In the genomic region with DNA sequence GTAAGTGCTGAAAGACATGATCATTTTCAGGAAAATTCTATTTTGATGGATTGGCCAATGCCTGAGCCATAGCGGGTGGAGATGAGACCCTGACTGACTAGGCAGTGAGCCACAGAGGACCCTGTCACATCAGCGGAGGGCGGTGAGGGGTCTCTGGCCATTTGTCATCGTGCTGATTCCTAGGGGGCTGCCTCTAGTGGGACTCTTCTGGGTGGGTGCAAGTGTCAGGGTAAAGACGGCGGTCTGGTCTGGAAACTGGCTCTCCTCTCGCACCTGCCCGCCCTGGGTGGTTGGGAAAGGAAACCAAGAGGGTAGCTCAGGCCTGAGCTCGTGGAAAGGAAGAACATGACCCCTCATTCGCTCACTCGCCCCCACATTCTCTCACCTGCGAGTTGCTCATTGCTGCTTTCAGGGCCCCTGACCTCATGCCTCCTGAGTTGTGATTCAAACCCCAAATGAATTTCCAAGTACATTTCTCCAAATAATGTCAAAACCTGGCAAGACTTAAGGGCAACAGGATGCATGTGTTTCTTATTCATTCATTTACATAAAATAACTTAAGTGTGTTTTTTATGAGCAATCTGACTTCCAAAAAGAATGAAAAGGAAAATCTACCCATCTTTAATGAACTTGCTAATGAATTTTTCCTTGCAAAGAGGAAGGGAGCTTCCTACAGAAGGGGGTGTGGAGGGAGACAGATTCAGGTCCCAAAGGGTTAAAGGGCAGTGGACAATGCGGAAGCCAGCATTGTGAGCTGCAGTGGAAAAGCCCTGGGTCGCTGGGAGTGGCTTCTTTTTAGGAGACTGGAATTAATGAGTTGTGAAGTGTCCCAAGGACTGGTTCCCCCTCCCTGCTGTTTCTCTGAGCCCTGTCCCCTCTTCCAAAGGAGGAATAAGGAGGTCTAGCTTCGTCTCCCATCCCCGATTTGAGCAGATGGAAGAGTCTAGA, we compare ENCODE assay signal across 1 cellular context.
TF ChIP-seq lines count a peak whose summit lies in the region.

No MANE protein-coding gene starts in this region.

TF ChIP-seq in GM23338, 12 proteins besides CTCF, POLR2A, EP300 and RAD21 (continued from another document):
- TF ChIP-seq, protein P1, sequence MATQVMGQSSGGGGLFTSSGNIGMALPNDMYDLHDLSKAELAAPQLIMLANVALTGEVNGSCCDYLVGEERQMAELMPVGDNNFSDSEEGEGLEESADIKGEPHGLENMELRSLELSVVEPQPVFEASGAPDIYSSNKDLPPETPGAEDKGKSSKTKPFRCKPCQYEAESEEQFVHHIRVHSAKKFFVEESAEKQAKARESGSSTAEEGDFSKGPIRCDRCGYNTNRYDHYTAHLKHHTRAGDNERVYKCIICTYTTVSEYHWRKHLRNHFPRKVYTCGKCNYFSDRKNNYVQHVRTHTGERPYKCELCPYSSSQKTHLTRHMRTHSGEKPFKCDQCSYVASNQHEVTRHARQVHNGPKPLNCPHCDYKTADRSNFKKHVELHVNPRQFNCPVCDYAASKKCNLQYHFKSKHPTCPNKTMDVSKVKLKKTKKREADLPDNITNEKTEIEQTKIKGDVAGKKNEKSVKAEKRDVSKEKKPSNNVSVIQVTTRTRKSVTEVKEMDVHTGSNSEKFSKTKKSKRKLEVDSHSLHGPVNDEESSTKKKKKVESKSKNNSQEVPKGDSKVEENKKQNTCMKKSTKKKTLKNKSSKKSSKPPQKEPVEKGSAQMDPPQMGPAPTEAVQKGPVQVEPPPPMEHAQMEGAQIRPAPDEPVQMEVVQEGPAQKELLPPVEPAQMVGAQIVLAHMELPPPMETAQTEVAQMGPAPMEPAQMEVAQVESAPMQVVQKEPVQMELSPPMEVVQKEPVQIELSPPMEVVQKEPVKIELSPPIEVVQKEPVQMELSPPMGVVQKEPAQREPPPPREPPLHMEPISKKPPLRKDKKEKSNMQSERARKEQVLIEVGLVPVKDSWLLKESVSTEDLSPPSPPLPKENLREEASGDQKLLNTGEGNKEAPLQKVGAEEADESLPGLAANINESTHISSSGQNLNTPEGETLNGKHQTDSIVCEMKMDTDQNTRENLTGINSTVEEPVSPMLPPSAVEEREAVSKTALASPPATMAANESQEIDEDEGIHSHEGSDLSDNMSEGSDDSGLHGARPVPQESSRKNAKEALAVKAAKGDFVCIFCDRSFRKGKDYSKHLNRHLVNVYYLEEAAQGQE (IDR thresholded peaks at IDR 0.05; ENCODE audit: unreplicated experiment), result no peak
- no peak for TF ChIP-seq ZNF114 (CRISPR knock-in tag; IDR thresholded peaks at IDR 0.05)
- TF ChIP-seq EZH2phosphoT487 (IDR thresholded peaks at IDR 0.05; ENCODE audit: unreplicated experiment), result no peak
